ENCODE assay signal across 26 cellular contexts in genomic region chr2:75142081-75142480, GRCh38. TPM values are rescaled to one million over a fixed set of nuclear protein-coding genes. Genes with fewer than 3 reads are reported as not detected.
DNase-seq lines count a peak whose midpoint lies in the region; ATAC-seq and TF ChIP-seq lines count a peak whose summit lies in the region.
"Had no signal": no experiment of that assay in that cellular context is flagged by ENCODE, and none has a peak within 500 bp of the region (broad histone marks: within the 10 kb centered on the region; RNA-seq: fewer than 3 reads in every experiment).

No MANE protein-coding gene starts in this region.

- 0% methylated on average over 3 of the region's 3 CpGs for WGBS in mammary epithelial cell (ENCODE audit: low coverage, missing lambda C conversion rate)
- 56 to 65% methylated on average over 3 of the region's 3 CpGs for WGBS in upper lobe of left lung, 2 donors

- CTCF ChIA-PET in MCF 10A (lab: Yijun Ruan, JAX) (interaction anchor here (0.7 to 3.4 kb wide), 6 partner anchors 16 to 135 kb away, joined by 3 to 19 read pairs (median 4); no protein-coding TSS in a partner anchor), mammary epithelial cell (lab: Charles Lee; ENCODE audit: low non-redundant PET) (no interaction called here)

- peaks cover 9% of the 10 kb centered on the region for H3K4me1 Mint-ChIP-seq in MCF 10A (ENCODE audit: insufficient read depth, unreplicated experiment)

- H3K27me3 ChIP-seq in mammary epithelial cell (ENCODE audit: insufficient read depth, low read length) = no peaks in the 10 kb centered on the region
- no peaks in the 10 kb centered on the region for H3K27me3 ChIP-seq in upper lobe of left lung
- H3K27me3 ChIP-seq in brain microvascular endothelial cell (replicated peaks) = no peaks in the 10 kb centered on the region
- H3K27me3 ChIP-seq: BLaER1, body of pancreas had no signal

- in situ Hi-C loops in mammary epithelial cell (cut with MboI; ENCODE audit: low sequenced_read_pairs in 2 of 2) = no loop called here
- in situ Hi-C loops in astrocyte of the cerebellum (cut with HindIII; ENCODE audit: low sequenced_read_pairs) = loop anchor here (5.0 kb wide), 2 partner anchors 55 to 100 kb away; partner anchors contain the start of gene TACR1
- in situ Hi-C loops in brain microvascular endothelial cell (cut with HindIII; ENCODE audit: low pct_ligation_motif_present, low sequenced_read_pairs) = no loop called here

- H3K4me3 ChIP-seq in mammary epithelial cell (replicated peaks in 1 of 3; ENCODE audit: insufficient read depth in 1 of 3, low read depth in 2 of 3, low read length in 3 of 3) (no peak overlapping the region), astrocyte of the cerebellum (ENCODE audit: low read depth, low read length) (no peak overlapping the region), upper lobe of left lung (no peak overlapping the region), brain microvascular endothelial cell (ENCODE audit: low read depth, low read length) (no peak overlapping the region)
- H3K4me3 ChIP-seq: BLaER1, body of pancreas had no signal

- no peaks in the 10 kb centered on the region for H3K9me3 Mint-ChIP-seq in MCF 10A (ENCODE audit: unreplicated experiment)
- H3K9me3 Mint-ChIP-seq: type B pancreatic cell had no signal

- H3K27me3 Mint-ChIP-seq in MCF 10A (ENCODE audit: insufficient read depth, unreplicated experiment) = no peaks in the 10 kb centered on the region

- peak; percentile 53 to 56 for ATAC-seq in upper lobe of left lung (ENCODE audit: low FRiP score in 2 of 2)
- ATAC-seq: body of pancreas, left lobe of liver had no signal

- H3K27ac ChIP-seq in mammary epithelial cell (ENCODE audit: insufficient read depth, low read depth, low read length) = no peak overlapping the region
- H3K27ac ChIP-seq in upper lobe of left lung = no peak overlapping the region
- H3K27ac ChIP-seq in brain microvascular endothelial cell = no peak overlapping the region
- H3K27ac ChIP-seq: BLaER1, body of pancreas, KMS-11 had no signal

- H3K9me3 ChIP-seq in mammary epithelial cell (replicated peaks; ENCODE audit: insufficient read depth, low read length) = no peaks in the 10 kb centered on the region
- no peaks in the 10 kb centered on the region for H3K9me3 ChIP-seq in upper lobe of left lung
- H3K9me3 ChIP-seq: BLaER1, body of pancreas had no signal

- no peak for TF ChIP-seq CTCF in MCF 10A (IDR thresholded peaks at IDR 0.05; ENCODE audit: unreplicated experiment)
- TF ChIP-seq CTCF in mammary epithelial cell (conservative IDR thresholded peaks at IDR 0.05 in 1 of 2, IDR thresholded peaks at IDR 0.05 in 1 of 2; ENCODE audit: extremely low read depth in 1 of 2, insufficient read depth in 1 of 2, low read depth in 1 of 2, low read length in 2 of 2) = no peak
- no peak for TF ChIP-seq CTCF in astrocyte of the cerebellum (IDR thresholded peaks at IDR 0.05; ENCODE audit: low read depth, low read length, missing control alignments)
- no peak for TF ChIP-seq CTCF in upper lobe of left lung (IDR thresholded peaks at IDR 0.05)
- no peak for TF ChIP-seq CTCF in brain microvascular endothelial cell (IDR thresholded peaks at IDR 0.05; ENCODE audit: low read depth, low read length, missing control alignments)

- BruUV-seq in MCF 10A (replicated peaks; lab: Mats Ljungman, UMichigan) (no TSS peak), mammary epithelial cell (replicated peaks; lab: Mats Ljungman, UMichigan) (no TSS peak)

- H3K27ac Mint-ChIP-seq in MCF 10A (ENCODE audit: low read depth, unreplicated experiment) = peak overlapping the region; percentile 72
- H3K27ac Mint-ChIP-seq: type B pancreatic cell had no signal

- no peak for TF ChIP-seq POLR2A in upper lobe of left lung (IDR thresholded peaks at IDR 0.05)

- peak; percentile 94 for DNase-seq in MCF 10A (ENCODE audit: unreplicated experiment)
- no peak for DNase-seq in mammary epithelial cell
- peak; percentile 18 for DNase-seq in astrocyte of the cerebellum (ENCODE audit: low read depth)
- peak; percentile 3 for DNase-seq in globus pallidus (ENCODE audit: low spot score)
- peak in 1 of 2 donors; percentile 35 for DNase-seq in upper lobe of left lung
- no peak for DNase-seq in NCI-H1436 treated with DMSO at 0.1 percent for 48 hours (lab: John Stamatoyannopoulos, UW)
- DNase-seq in brain microvascular endothelial cell = no peak
- no peak for DNase-seq in glomerular visceral epithelial cell (ENCODE audit: extremely low spot score)
- DNase-seq: 8988T; activated CD4-positive, alpha-beta T cell treated with anti-CD3 and anti-CD28 coated beads, Interleukin-2, amount 50 U/mL, for 4 hours; activated naive CD4-positive, alpha-beta T cell; body of pancreas; cortex of kidney; glutamatergic neuron; GOT3; NCI-H1092 treated with DMSO at 0.1 percent for 48 hours; nucleus accumbens; retina; SHP77; stimulated activated naive CD4-positive, alpha-beta T cell treated with Interleukin-2 at 50 U/mL for 16 hours; T-helper 1 cell had no signal

- H3K4me3 Mint-ChIP-seq in MCF 10A (ENCODE audit: unreplicated experiment) = no peak overlapping the region
- H3K4me3 Mint-ChIP-seq: type B pancreatic cell had no signal

- peak in 1 of 4 donors; percentile 34 for TF ChIP-seq EP300 in upper lobe of left lung (IDR thresholded peaks at IDR 0.05)

- H3K4me2 ChIP-seq in mammary epithelial cell (ENCODE audit: insufficient read depth, low read depth, low read length) = no peak overlapping the region
- H3K4me2 ChIP-seq: BLaER1, KMS-11 had no signal

- H3K36me3 ChIP-seq in mammary epithelial cell (ENCODE audit: insufficient read depth, low read length) (no peaks in the 10 kb centered on the region), upper lobe of left lung (no peaks in the 10 kb centered on the region), brain microvascular endothelial cell (replicated peaks) (no peaks in the 10 kb centered on the region)
- H3K36me3 ChIP-seq: BLaER1 had no signal

- dilution Hi-C loops in mammary epithelial cell (cut with HindIII; ENCODE audit: low sequenced_read_pairs) = no loop called here

- H3K4me1 ChIP-seq in mammary epithelial cell (ENCODE audit: insufficient read depth, low read length) (no peaks in the 10 kb centered on the region), upper lobe of left lung (peaks cover 0 to 8% (median 0%) of the 10 kb centered on the region in 4 donors)
- H3K4me1 ChIP-seq: BLaER1, body of pancreas had no signal

- POLR2A ChIA-PET in MCF 10A (lab: Yijun Ruan, JAX) = no interaction called here

- H3K36me3 Mint-ChIP-seq in MCF 10A (ENCODE audit: insufficient read depth, unreplicated experiment) = no peaks in the 10 kb centered on the region
- H3K36me3 Mint-ChIP-seq: type B pancreatic cell had no signal

- intact Hi-C loops in MCF 10A (cut with micrococcal nuclease) (no loop called here), mammary epithelial cell (cut with micrococcal nuclease) (loop anchor here (10.0 kb wide), 2 partner anchors 77 to 227 kb away; no protein-coding TSS in a partner anchor)

- no peak overlapping the region for H3K9ac ChIP-seq in mammary epithelial cell (ENCODE audit: insufficient read depth, low read length)
- H3K9ac ChIP-seq: BLaER1, KMS-11 had no signal

- H3K79me2 ChIP-seq in mammary epithelial cell (ENCODE audit: insufficient read depth, low read length) = no peaks in the 10 kb centered on the region

- H4K20me1 ChIP-seq in mammary epithelial cell (ENCODE audit: insufficient read depth, low read length) = no peaks in the 10 kb centered on the region
- H4K20me1 ChIP-seq: BLaER1 had no signal

- H2AFZ ChIP-seq in mammary epithelial cell (ENCODE audit: low read depth, low read length) = no peak overlapping the region

RNA-seq across cellular contexts. Expression of gene TACR1, which starts 57.2 kb away (rescaled TPM):
- total RNA-seq in MCF 10A (2022) (not detected in 2 replicates), mammary epithelial cell (not detected), upper lobe of left lung (1 to 10 TPM in 4 of 6 donors, under 1 TPM in 1, not detected in 1; 0.46 to 4.2 (median 1.5) TPM)
- polyA plus RNA-seq in mammary epithelial cell = not detected
- not detected for polyA minus RNA-seq in mammary epithelial cell
- total RNA-seq: HT-29 had no signal

Comparison
In these comparisons a context has a peak if more than half of its experiments do, and no peak if none do; other contexts are left out.
1. DNase-seq: peak in MCF 10A (single experiment), astrocyte of the cerebellum (single experiment) and globus pallidus (single experiment); none in mammary epithelial cell (single experiment), NCI-H1436 treated with DMSO at 0.1 percent for 48 hours (single experiment), brain microvascular endothelial cell (single experiment) and glomerular visceral epithelial cell (single experiment).